14 cellular contexts compared by ENCODE assay signal in genomic region chr2:137706786-137707613, GRCh38.
DNase-seq lines count a peak whose midpoint lies in the region; ATAC-seq and TF ChIP-seq lines count a peak whose summit lies in the region.
"Had no signal": no experiment of that assay in that cellular context is flagged by ENCODE, and none has a peak within 500 bp of the region (broad histone marks: within the 10 kb centered on the region; RNA-seq: fewer than 3 reads in every experiment).

No MANE protein-coding gene starts in this region.

- H3K36me3 ChIP-seq in mammary epithelial cell (ENCODE audit: insufficient read depth, low read length) (no peaks in the 10 kb centered on the region), ascending aorta (no peaks in the 10 kb centered on the region)
- H3K36me3 ChIP-seq: stomach had no signal

- H4K20me1 ChIP-seq in mammary epithelial cell (ENCODE audit: insufficient read depth, low read length): no peaks in the 10 kb centered on the region

- H3K9me3 ChIP-seq in mammary epithelial cell (replicated peaks; ENCODE audit: insufficient read depth, low read length) (no peaks in the 10 kb centered on the region), ascending aorta (no peaks in the 10 kb centered on the region)

- H3K27ac ChIP-seq in mammary epithelial cell (ENCODE audit: insufficient read depth, low read depth, low read length): no peak overlapping the region
- no peak overlapping the region for H3K27ac ChIP-seq in ascending aorta
- H3K27ac ChIP-seq: stomach had no signal

- H3K4me3 ChIP-seq in mammary epithelial cell (replicated peaks in 1 of 3; ENCODE audit: insufficient read depth in 1 of 3, low read depth in 2 of 3, low read length in 3 of 3): no peak overlapping the region
- no peak overlapping the region for H3K4me3 ChIP-seq in ascending aorta
- H3K4me3 ChIP-seq: stomach had no signal

- H3K9ac ChIP-seq in mammary epithelial cell (ENCODE audit: insufficient read depth, low read length): no peak overlapping the region

- H3K27ac Mint-ChIP-seq in stimulated activated memory B cell treated with anti-CD40 and anti-IgM and Interleukin-4, amounts not matched to agents 10 μg/mL and 1 μg/mL and 100 μg/mL, for 72 hours: no peak overlapping the region
- H3K27ac Mint-ChIP-seq: naive B cell had no signal

- intact Hi-C loops in Right ventricle myocardium superior (cut with DNase I) (no loop called here), cardiac septum (cut with DNase I) (no loop called here), mammary epithelial cell (cut with micrococcal nuclease) (no loop called here), ascending aorta (cut with DNase I) (no loop called here)

- H3K27me3 ChIP-seq in mammary epithelial cell (ENCODE audit: insufficient read depth, low read length) (no peaks in the 10 kb centered on the region), ascending aorta (no peaks in the 10 kb centered on the region)
- H3K27me3 ChIP-seq: stomach had no signal

- no peak overlapping the region for H3K4me3 Mint-ChIP-seq in stimulated activated memory B cell treated with anti-CD40 and anti-IgM and Interleukin-4, amounts not matched to agents 10 μg/mL and 1 μg/mL and 100 μg/mL, for 72 hours

- H3K4me1 ChIP-seq in mammary epithelial cell (ENCODE audit: insufficient read depth, low read length) (no peaks in the 10 kb centered on the region), ascending aorta (no peaks in the 10 kb centered on the region)
- H3K4me1 ChIP-seq: stomach had no signal

- DNase-seq in Right ventricle myocardium superior: peak; percentile 43
- no peak for DNase-seq in cardiac septum (ENCODE audit: low spot score)
- DNase-seq in NCI-H524 (lab: John Stamatoyannopoulos, UW): peak; percentile 59 to 79
- DNase-seq in mammary epithelial cell: no peak
- no peak for DNase-seq in ascending aorta (ENCODE audit: low spot score in 2 of 2)
- DNase-seq in DMS53 treated with DMSO at 0.1 percent for 48 hours (lab: John Stamatoyannopoulos, UW; ENCODE audit: unreplicated experiment): no peak
- DNase-seq: activated CD4-positive, alpha-beta T cell treated with anti-CD3 and anti-CD28 coated beads, Interleukin-2, amount 50 U/mL, for 1 hour; naive B cell; NCI-H1436 treated with DMSO at 0.1 percent for 48 hours; retina; stomach had no signal

- no peak for ATAC-seq in Right ventricle myocardium superior (ENCODE audit: poor library complexity)
- peak; percentile 8 for ATAC-seq in stimulated activated memory B cell treated with anti-CD40 and anti-IgM and Interleukin-4, amounts not matched to agents 10 μg/mL and 1 μg/mL and 100 μg/mL, for 72 hours
- ATAC-seq in GM18861 (IDR thresholded peaks at IDR 0.05; ENCODE audit: unreplicated experiment): no peak
- ATAC-seq: HCT116 had no signal

- H3K4me2 ChIP-seq in mammary epithelial cell (ENCODE audit: insufficient read depth, low read depth, low read length): no peak overlapping the region

- BruUV-seq in mammary epithelial cell (replicated peaks; lab: Mats Ljungman, UMichigan): no TSS peak

- no peaks in the 10 kb centered on the region for H3K27me3 Mint-ChIP-seq in stimulated activated memory B cell treated with anti-CD40 and anti-IgM and Interleukin-4, amounts not matched to agents 10 μg/mL and 1 μg/mL and 100 μg/mL, for 72 hours
- H3K27me3 Mint-ChIP-seq: naive B cell had no signal

- dilution Hi-C loops in mammary epithelial cell (cut with HindIII; ENCODE audit: low sequenced_read_pairs): loop anchor here (5.0 kb wide), 1 partner anchor 35 kb away; no protein-coding TSS in a partner anchor

- no peaks in the 10 kb centered on the region for H3K4me1 Mint-ChIP-seq in stimulated activated memory B cell treated with anti-CD40 and anti-IgM and Interleukin-4, amounts not matched to agents 10 μg/mL and 1 μg/mL and 100 μg/mL, for 72 hours
- H3K4me1 Mint-ChIP-seq: naive B cell had no signal

- peaks cover 11% of the 10 kb centered on the region for H3K9me3 Mint-ChIP-seq in stimulated activated memory B cell treated with anti-CD40 and anti-IgM and Interleukin-4, amounts not matched to agents 10 μg/mL and 1 μg/mL and 100 μg/mL, for 72 hours

- H3K79me2 ChIP-seq in mammary epithelial cell (ENCODE audit: insufficient read depth, low read length): no peaks in the 10 kb centered on the region

- TF ChIP-seq CTCF in mammary epithelial cell (conservative IDR thresholded peaks at IDR 0.05 in 1 of 2, IDR thresholded peaks at IDR 0.05 in 1 of 2; ENCODE audit: extremely low read depth in 1 of 2, insufficient read depth in 1 of 2, low read depth in 1 of 2, low read length in 2 of 2) (no peak), ascending aorta (IDR thresholded peaks at IDR 0.05) (no peak)

- in situ Hi-C loops in mammary epithelial cell (cut with MboI; ENCODE audit: low sequenced_read_pairs in 2 of 2): no loop called here

- WGBS in mammary epithelial cell (ENCODE audit: low coverage, missing lambda C conversion rate): 4% methylated on average over 15 of the region's 15 CpGs

- H3K36me3 Mint-ChIP-seq in stimulated activated memory B cell treated with anti-CD40 and anti-IgM and Interleukin-4, amounts not matched to agents 10 μg/mL and 1 μg/mL and 100 μg/mL, for 72 hours: no peaks in the 10 kb centered on the region

- H2AFZ ChIP-seq in mammary epithelial cell (ENCODE audit: low read depth, low read length): peak overlapping the region; percentile 50

- CTCF ChIA-PET in mammary epithelial cell (lab: Charles Lee; ENCODE audit: low non-redundant PET): no interaction called here

Comparison
In these comparisons a context has a peak if more than half of its experiments do, and no peak if none do; other contexts are left out.
1. DNase-seq: peak in Right ventricle myocardium superior (single experiment) and NCI-H524 (2 of 2); none in cardiac septum (single experiment), mammary epithelial cell (single experiment), ascending aorta (0 of 2) and DMS53 treated with DMSO at 0.1 percent for 48 hours (single experiment).